1 cellular context compared by ENCODE assay signal in genomic region chr16:50281391-50282009, GRCh38.
TF ChIP-seq lines count a peak whose summit lies in the region.

No MANE protein-coding gene starts in this region.

TF ChIP-seq in HepG2, 621 proteins besides CTCF, POLR2A, EP300 and RAD21:
- TF ChIP-seq ZNF687 (CRISPR knock-in tag; IDR thresholded peaks at IDR 0.05) (peak; percentile 35; the same call in 1 of the 2 replicates), ZNF772 (CRISPR knock-in tag; IDR thresholded peaks at IDR 0.05) (no peak)
